Comparison of ENCODE assay signal across 10 cellular contexts in the genomic region with DNA sequence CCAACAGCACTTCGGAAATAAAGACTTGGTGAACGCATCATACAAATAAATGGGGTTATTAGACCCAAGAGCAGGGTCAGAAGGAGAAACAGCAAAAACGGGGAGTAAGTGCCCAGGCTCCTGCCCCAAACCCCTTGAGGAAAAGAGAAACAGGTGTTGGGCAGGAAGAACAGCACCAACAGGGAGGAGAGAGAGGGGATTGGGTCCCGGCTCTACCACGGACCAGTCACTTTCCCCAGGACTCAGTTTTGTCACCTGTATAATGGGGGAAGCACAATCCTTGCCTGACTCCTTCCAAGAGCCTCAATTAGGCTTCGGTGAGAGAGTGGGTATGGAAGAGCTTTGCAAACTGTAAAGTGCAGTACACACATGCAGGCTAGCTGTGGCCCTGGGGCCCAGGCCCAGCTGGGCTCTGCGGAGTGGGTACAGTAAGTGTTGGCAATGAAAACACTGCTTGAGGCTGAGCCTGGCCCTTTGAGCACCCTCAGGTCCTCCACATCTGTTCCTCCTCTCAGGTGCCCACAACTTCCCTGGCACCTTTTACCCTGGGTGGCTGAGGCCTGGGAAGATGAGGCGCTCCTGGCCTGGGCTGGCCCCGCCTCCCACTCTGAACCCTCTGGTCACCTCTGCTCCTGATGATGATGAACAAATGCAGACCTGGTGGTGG. TPM values are rescaled to one million over a fixed set of nuclear protein-coding genes. Genes with fewer than 3 reads are reported as not detected.
"Had no signal": no experiment of that assay in that cellular context is flagged by ENCODE, and none has a peak within 500 bp of the region (broad histone marks: within the 10 kb centered on the region; RNA-seq: fewer than 3 reads in every experiment).

No MANE protein-coding gene starts in this region.

- H3K4me1 Mint-ChIP-seq: activated naive CD8-positive, alpha-beta T cell treated with anti-CD3 and anti-CD28 coated beads, Interleukin-2, amount 10 ng/mL, durations not matched to agents 7 days and 5 days had no signal

- H3K27me3 ChIP-seq: dorsolateral prefrontal cortex, heart left ventricle, neural progenitor cell had no signal

- H3K27ac Mint-ChIP-seq: activated CD4-positive, alpha-beta memory T cell treated with anti-CD3 and anti-CD28 coated beads for 36 hours; activated naive CD8-positive, alpha-beta T cell treated with anti-CD3 and anti-CD28 coated beads, Interleukin-2, amount 10 ng/mL, durations not matched to agents 7 days and 5 days; neural progenitor cell; T-helper 2 cell treated with Interferon-gamma antibody and Interleukin-4, amounts not matched to agents 5 μg/mL and 100 μg/mL, for 36 hours had no signal

- DNase-seq: activated CD4-positive, alpha-beta memory T cell treated with anti-CD3 and anti-CD28 coated beads for 36 hours; activated CD8-positive, alpha-beta memory T cell treated with anti-CD3 and anti-CD28 coated beads, Interleukin-2, amount 50 U/mL, for 48 hours; activated naive CD8-positive, alpha-beta T cell treated with anti-CD3 and anti-CD28 coated beads, Interleukin-2, amount 10 ng/mL, durations not matched to agents 7 days and 5 days; dorsolateral prefrontal cortex; islet precursor cell had no signal

- H3K27me3 Mint-ChIP-seq: activated CD4-positive, alpha-beta memory T cell treated with anti-CD3 and anti-CD28 coated beads for 36 hours; activated naive CD8-positive, alpha-beta T cell treated with anti-CD3 and anti-CD28 coated beads, Interleukin-2, amount 10 ng/mL, durations not matched to agents 7 days and 5 days had no signal

- H3K36me3 ChIP-seq: neural progenitor cell had no signal

- ATAC-seq: esophagus mucosa had no signal

- H3K27ac ChIP-seq: neural progenitor cell, parathyroid adenoma had no signal

- H3K4me1 ChIP-seq: neural progenitor cell, parathyroid adenoma had no signal

- H2AFZ ChIP-seq: neural progenitor cell, parathyroid adenoma had no signal

- H3K9me3 ChIP-seq: heart left ventricle had no signal

- H3K4me3 Mint-ChIP-seq: activated CD4-positive, alpha-beta memory T cell treated with anti-CD3 and anti-CD28 coated beads for 36 hours; activated naive CD8-positive, alpha-beta T cell treated with anti-CD3 and anti-CD28 coated beads, Interleukin-2, amount 10 ng/mL, durations not matched to agents 7 days and 5 days; neural progenitor cell; T-helper 2 cell treated with Interferon-gamma antibody and Interleukin-4, amounts not matched to agents 5 μg/mL and 100 μg/mL, for 36 hours had no signal

- H3K36me3 Mint-ChIP-seq: activated naive CD8-positive, alpha-beta T cell treated with anti-CD3 and anti-CD28 coated beads, Interleukin-2, amount 10 ng/mL, durations not matched to agents 7 days and 5 days had no signal

- H3K79me2 ChIP-seq: parathyroid adenoma had no signal

- H3K4me3 ChIP-seq: dorsolateral prefrontal cortex, heart left ventricle, neural progenitor cell had no signal

- H3K9me3 Mint-ChIP-seq: activated CD4-positive, alpha-beta memory T cell treated with anti-CD3 and anti-CD28 coated beads for 36 hours; activated naive CD8-positive, alpha-beta T cell treated with anti-CD3 and anti-CD28 coated beads, Interleukin-2, amount 10 ng/mL, durations not matched to agents 7 days and 5 days; neural progenitor cell; T-helper 2 cell treated with Interferon-gamma antibody and Interleukin-4, amounts not matched to agents 5 μg/mL and 100 μg/mL, for 36 hours had no signal

- H3K4me2 ChIP-seq: neural progenitor cell had no signal

RNA-seq across cellular contexts. Expression of a gene that starts 45.8 kb away (rescaled TPM):
- total RNA-seq: activated CD4-positive, alpha-beta memory T cell treated with anti-CD3 and anti-CD28 coated beads for 36 hours had no signal
